In genomic region chr11:126307706-126308105, GRCh38 we compare ENCODE assay signal across 9 cellular contexts.
DNase-seq lines count a peak whose midpoint lies in the region; ATAC-seq and TF ChIP-seq lines count a peak whose summit lies in the region.
"Had no signal": no experiment of that assay in that cellular context is flagged by ENCODE, and none has a peak within 500 bp of the region (broad histone marks: within the 10 kb centered on the region; RNA-seq: fewer than 3 reads in every experiment).

No MANE protein-coding gene starts in this region.

- H3K36me3 ChIP-seq in OCI-LY3 (replicated peaks; ENCODE audit: low read depth, low read length) (peaks cover 29% of the 10 kb centered on the region), tibial artery (peaks cover 3 to 12% (median 5%) of the 10 kb centered on the region in 3 donors)

- H3K4me3 ChIP-seq in AG04449 (ENCODE audit: low read depth, low read length): no peak overlapping the region
- no peak overlapping the region for H3K4me3 ChIP-seq in OCI-LY3 (ENCODE audit: low read length)
- no peak overlapping the region for H3K4me3 ChIP-seq in tibial artery

- CTCF ChIA-PET in AG04449 (lab: Yijun Ruan, JAX): interaction anchor here (0.7 to 10.0 kb wide), 14 partner anchors 8 to 176 kb away, joined by 3 to 260 read pairs (median 4); partner anchors contain the start of gene ST3GAL4

- H3K79me2 ChIP-seq in OCI-LY3 (ENCODE audit: low read length): peaks cover 41% of the 10 kb centered on the region

- in situ Hi-C loops in GM13976 (cut with MboI; ENCODE audit: low sequenced_read_pairs, unreplicated experiment): no loop called here

- no peaks in the 10 kb centered on the region for H3K9me3 ChIP-seq in OCI-LY3 (ENCODE audit: insufficient read depth, low read length)
- no peaks in the 10 kb centered on the region for H3K9me3 ChIP-seq in tibial artery

- H4K20me1 ChIP-seq in OCI-LY3 (ENCODE audit: insufficient read depth, low read length): peaks cover 24% of the 10 kb centered on the region

- H3K4me2 ChIP-seq in OCI-LY3 (ENCODE audit: low read length): no peak overlapping the region

- peak; percentile 54 for TF ChIP-seq CTCF in AG04449 (IDR thresholded peaks at IDR 0.05; ENCODE audit: insufficient read depth, low read length, missing control alignments)
- TF ChIP-seq CTCF in OCI-LY3 (IDR thresholded peaks at IDR 0.05; ENCODE audit: low read depth, low read length): peak; percentile 56
- TF ChIP-seq CTCF in tibial artery (IDR thresholded peaks at IDR 0.05): peak in 1 of 2 experiments; percentile 4
- no peak for TF ChIP-seq CTCF in GM13976 (IDR thresholded peaks at IDR 0.05; ENCODE audit: borderline replicate concordance, control extremely low read depth, extremely low read depth, insufficient read depth, missing control alignments)

- H2AFZ ChIP-seq in OCI-LY3 (ENCODE audit: low read depth, low read length): no peak overlapping the region

- H3K4me1 ChIP-seq in OCI-LY3 (ENCODE audit: low read length) (peaks cover 46% of the 10 kb centered on the region), tibial artery (peaks cover 0 to 15% (median 7%) of the 10 kb centered on the region in 4 donors)

- DNase-seq in AG04449 (ENCODE audit: low read depth, low spot score) (no peak), GM03348 (ENCODE audit: low spot score) (peak; percentile 36), fibroblast of gingiva (ENCODE audit: low read depth) (peak; percentile 40), tibial artery (no peak), GM13976 (ENCODE audit: low spot score) (no peak)
- DNase-seq in stimulated activated CD4-positive, alpha-beta T cell treated with anti-CD3 and anti-CD28 coated beads, Interleukin-2, amount 100 ng/mL, for 48 hours: no peak

- H3K27me3 ChIP-seq in OCI-LY3 (ENCODE audit: low read depth, low read length) (no peaks in the 10 kb centered on the region), tibial artery (no peaks in the 10 kb centered on the region)

- intact Hi-C loops in tibial artery (cut with DNase I; ENCODE audit: low total_unique reads): no loop called here

- ATAC-seq in GM19463 (IDR thresholded peaks at IDR 0.05; ENCODE audit: unreplicated experiment): no peak
- ATAC-seq: stimulated activated naive CD8-positive, alpha-beta T cell treated with anti-CD3 and anti-CD28 coated beads, Interleukin-15, amount 100 ng/mL, for 72 hours had no signal

- no peak overlapping the region for H3K27ac ChIP-seq in OCI-LY3 (ENCODE audit: low read length)
- no peak overlapping the region for H3K27ac ChIP-seq in tibial artery

- POLR2A ChIA-PET in AG04449 (lab: Yijun Ruan, JAX): no interaction called here

- H3K9ac ChIP-seq in OCI-LY3 (ENCODE audit: low read length): no peak overlapping the region

Comparison
In these comparisons a context has a peak if more than half of its experiments do, and no peak if none do; other contexts are left out.
1. DNase-seq: peak in GM03348 (single experiment) and fibroblast of gingiva (single experiment); none in AG04449 (single experiment), tibial artery (0 of 2), GM13976 (single experiment) and stimulated activated CD4-positive, alpha-beta T cell treated with anti-CD3 and anti-CD28 coated beads, Interleukin-2, amount 100 ng/mL, for 48 hours (0 of 2).